In the genomic region with DNA sequence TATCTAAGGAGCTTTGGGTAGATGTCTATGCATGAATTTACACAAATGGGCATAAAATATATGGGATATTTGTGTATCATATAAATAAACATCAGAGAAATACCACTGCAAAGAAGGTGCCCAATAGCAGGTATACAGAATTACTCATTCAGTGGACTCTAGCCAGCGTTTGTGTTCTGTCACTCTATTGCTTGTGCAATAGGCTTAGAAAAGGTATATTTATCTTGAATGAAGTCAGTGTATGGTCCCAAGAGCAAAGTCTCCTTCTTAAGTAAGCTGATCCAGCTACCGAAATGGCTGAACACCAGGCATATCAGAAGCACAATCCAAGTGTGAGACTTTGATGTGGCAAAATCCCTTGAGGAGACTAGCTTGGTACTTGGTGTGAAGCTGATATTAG, we compare ENCODE assay signal across 35 cellular contexts.
"Had no signal": no experiment of that assay in that cellular context is flagged by ENCODE, and none has a peak within 500 bp of the region (broad histone marks: within the 10 kb centered on the region; RNA-seq: fewer than 3 reads in every experiment).

No MANE protein-coding gene starts in this region.

- H3K4me3 ChIP-seq: adrenal gland, ascending aorta, breast epithelium, cardiac muscle cell had no signal

- H3K4me1 ChIP-seq: adrenal gland, ascending aorta, breast epithelium had no signal

- FAIRE-seq: TTC549 had no signal

- H3K27me3 ChIP-seq: adrenal gland, ascending aorta, brain microvascular endothelial cell, breast epithelium, cardiac muscle cell had no signal

- DNase-seq: activated B cell treated with CpG ODN at 0.5 μM for 24 hours; activated CD4-positive, alpha-beta memory T cell treated with anti-CD3 and anti-CD28 coated beads for 36 hours; activated CD4-positive, alpha-beta T cell treated with anti-CD3 and anti-CD28 coated beads for 4 hours; activated CD4-positive, alpha-beta T cell treated with anti-CD3 and anti-CD28 coated beads, Interleukin-2, amount 10 ng/mL, durations not matched to agents 24 days and 14 days; activated CD4-positive, alpha-beta T cell treated with anti-CD3 and anti-CD28 coated beads, Interleukin-2, amount 50 U/mL, for 1 hour; activated CD4-positive, alpha-beta T cell treated with anti-CD3 and anti-CD28 coated beads, Interleukin-2, amount 50 U/mL, for 4 hours; activated CD4-positive, CD25-positive, alpha-beta regulatory T cell treated with anti-CD3 and anti-CD28 coated beads, Interleukin-2, amount 50 U/mL, for 72 hours; activated CD8-positive, alpha-beta memory T cell treated with anti-CD3 and anti-CD28 coated beads, Interleukin-2, amount 50 U/mL, for 4 hours; activated CD8-positive, alpha-beta T cell treated with anti-CD3 and anti-CD28 coated beads for 36 hours; activated effector memory CD4-positive, alpha-beta T cell treated with anti-CD3 and anti-CD28 coated beads, Interleukin-2, amount 50 U/mL, for 16 hours; activated gamma-delta T cell treated with Interleukin-2 at 50 U/mL for 16 hours; activated naive CD4-positive, alpha-beta T cell; activated naive CD4-positive, alpha-beta T cell treated with anti-CD3 and anti-CD28 coated beads for 36 hours; activated naive CD4-positive, alpha-beta T cell treated with anti-CD3 and anti-CD28 coated beads, Interleukin-2, amount 50 U/mL, for 16 hours; activated naive CD8-positive, alpha-beta T cell treated with anti-CD3 and anti-CD28 coated beads for 36 hours; activated T-cell treated with anti-CD3 and anti-CD28 coated beads for 4 hours; activated T-cell treated with anti-CD3 and anti-CD28 coated beads, Interleukin-2, amount 50 U/mL, for 1 hour; activated T-cell treated with anti-CD3 and anti-CD28 coated beads, Interleukin-2, amount 50 U/mL, for 4 hours; activated T-cell treated with anti-CD3 and anti-CD28 coated beads, Interleukin-2, amount 50 U/mL, for 72 hours; adrenal gland; amygdala; anterior cingulate cortex; brain microvascular endothelial cell; caudate nucleus; cerebellar nuclear complex; T-helper 1 cell; T-helper 2 cell; T-helper 9 cell had no signal

- H3K27ac ChIP-seq: adrenal gland, ascending aorta, brain microvascular endothelial cell, breast epithelium, cardiac muscle cell, VCaP had no signal

- H3K9me3 ChIP-seq: adrenal gland, ascending aorta, breast epithelium had no signal

- H3K36me3 ChIP-seq: adrenal gland, ascending aorta, brain microvascular endothelial cell, breast epithelium, cardiac muscle cell had no signal

- ATAC-seq: activated CD8-positive, alpha-beta T cell treated with anti-CD3 and anti-CD28 coated beads for 36 hours; activated naive CD4-positive, alpha-beta T cell treated with anti-CD3 and anti-CD28 coated beads, Interleukin-2, amount 50 U/mL, for 72 hours; activated T-cell treated with anti-CD3 and anti-CD28 coated beads, Interleukin-2, amount 50 U/mL, for 4 hours; activated T-cell treated with anti-CD3 and anti-CD28 coated beads, Interleukin-2, amount 50 U/mL, for 72 hours; activated T-helper 17 cell treated with anti-CD3 and anti-CD28 coated beads, Interleukin-2, amount 50 U/mL, for 72 hours had no signal
